ENCODE assay signal across 1 cellular context in the genomic region with DNA sequence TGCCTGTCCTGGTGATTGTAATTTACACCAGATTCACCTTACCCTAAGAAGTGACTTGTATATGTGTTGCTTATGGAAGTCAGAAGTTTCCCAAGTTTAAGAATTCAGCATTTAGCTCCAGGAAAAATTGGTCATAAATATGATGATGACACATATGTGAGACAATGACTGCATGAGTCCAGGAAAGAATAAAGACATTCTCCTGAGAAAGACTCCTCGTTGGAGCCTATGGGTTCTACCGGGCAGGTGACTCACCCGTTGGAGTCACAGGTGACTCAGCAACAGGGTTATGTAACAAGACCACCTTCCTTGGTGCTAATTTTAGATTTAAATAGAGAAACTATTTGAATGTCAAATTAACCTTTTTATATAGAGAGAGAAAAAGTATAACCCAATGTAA.
TF ChIP-seq lines count a peak whose summit lies in the region.

No MANE protein-coding gene starts in this region.

TF ChIP-seq in H1, 55 proteins besides CTCF, POLR2A, EP300 and RAD21 (continued from another document):
- TF ChIP-seq POU5F1 (IDR thresholded peaks at IDR 0.05; ENCODE audit: low read depth, low read length): no peak
- no peak for TF ChIP-seq SP4 (IDR thresholded peaks at IDR 0.05; ENCODE audit: low read length)
